ENCODE assay signal across 2 cellular contexts in genomic region chr18:56282234-56283104, GRCh38.
TF ChIP-seq lines count a peak whose summit lies in the region.

No MANE protein-coding gene starts in this region.

TF ChIP-seq in HepG2, 621 proteins besides CTCF, POLR2A, EP300 and RAD21:
- TF ChIP-seq MAFF (IDR thresholded peaks at IDR 0.05; ENCODE audit: low read depth, low read length): peak; percentile 41; the same call in 1 of the 2 replicates
- no peak for TF ChIP-seq ZNF567 (CRISPR knock-in tag; IDR thresholded peaks at IDR 0.05; ENCODE audit: borderline replicate concordance)
- peak; percentile 20 to 64; a peak in 3 of 4 replicates for TF ChIP-seq MAFK (conservative IDR thresholded peaks at IDR 0.05 in 1 of 2, IDR thresholded peaks at IDR 0.05 in 1 of 2; ENCODE audit: low read length in 2 of 2)
- TF ChIP-seq PITX1 (CRISPR knock-in tag; IDR thresholded peaks at IDR 0.05): no peak
- no peak for TF ChIP-seq IRX3 (CRISPR knock-in tag; IDR thresholded peaks at IDR 0.05; ENCODE audit: borderline replicate concordance, low read depth)
- no peak for TF ChIP-seq ATM (IDR thresholded peaks at IDR 0.05; ENCODE audit: borderline replicate concordance)
- no peak for TF ChIP-seq REXO4 (CRISPR knock-in tag; IDR thresholded peaks at IDR 0.05; ENCODE audit: borderline replicate concordance)
- TF ChIP-seq, protein P1, sequence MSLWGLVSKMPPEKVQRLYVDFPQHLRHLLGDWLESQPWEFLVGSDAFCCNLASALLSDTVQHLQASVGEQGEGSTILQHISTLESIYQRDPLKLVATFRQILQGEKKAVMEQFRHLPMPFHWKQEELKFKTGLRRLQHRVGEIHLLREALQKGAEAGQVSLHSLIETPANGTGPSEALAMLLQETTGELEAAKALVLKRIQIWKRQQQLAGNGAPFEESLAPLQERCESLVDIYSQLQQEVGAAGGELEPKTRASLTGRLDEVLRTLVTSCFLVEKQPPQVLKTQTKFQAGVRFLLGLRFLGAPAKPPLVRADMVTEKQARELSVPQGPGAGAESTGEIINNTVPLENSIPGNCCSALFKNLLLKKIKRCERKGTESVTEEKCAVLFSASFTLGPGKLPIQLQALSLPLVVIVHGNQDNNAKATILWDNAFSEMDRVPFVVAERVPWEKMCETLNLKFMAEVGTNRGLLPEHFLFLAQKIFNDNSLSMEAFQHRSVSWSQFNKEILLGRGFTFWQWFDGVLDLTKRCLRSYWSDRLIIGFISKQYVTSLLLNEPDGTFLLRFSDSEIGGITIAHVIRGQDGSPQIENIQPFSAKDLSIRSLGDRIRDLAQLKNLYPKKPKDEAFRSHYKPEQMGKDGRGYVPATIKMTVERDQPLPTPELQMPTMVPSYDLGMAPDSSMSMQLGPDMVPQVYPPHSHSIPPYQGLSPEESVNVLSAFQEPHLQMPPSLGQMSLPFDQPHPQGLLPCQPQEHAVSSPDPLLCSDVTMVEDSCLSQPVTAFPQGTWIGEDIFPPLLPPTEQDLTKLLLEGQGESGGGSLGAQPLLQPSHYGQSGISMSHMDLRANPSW (CRISPR knock-in tag; IDR thresholded peaks at IDR 0.05; ENCODE audit: borderline replicate concordance): no peak
- TF ChIP-seq, protein P2, sequence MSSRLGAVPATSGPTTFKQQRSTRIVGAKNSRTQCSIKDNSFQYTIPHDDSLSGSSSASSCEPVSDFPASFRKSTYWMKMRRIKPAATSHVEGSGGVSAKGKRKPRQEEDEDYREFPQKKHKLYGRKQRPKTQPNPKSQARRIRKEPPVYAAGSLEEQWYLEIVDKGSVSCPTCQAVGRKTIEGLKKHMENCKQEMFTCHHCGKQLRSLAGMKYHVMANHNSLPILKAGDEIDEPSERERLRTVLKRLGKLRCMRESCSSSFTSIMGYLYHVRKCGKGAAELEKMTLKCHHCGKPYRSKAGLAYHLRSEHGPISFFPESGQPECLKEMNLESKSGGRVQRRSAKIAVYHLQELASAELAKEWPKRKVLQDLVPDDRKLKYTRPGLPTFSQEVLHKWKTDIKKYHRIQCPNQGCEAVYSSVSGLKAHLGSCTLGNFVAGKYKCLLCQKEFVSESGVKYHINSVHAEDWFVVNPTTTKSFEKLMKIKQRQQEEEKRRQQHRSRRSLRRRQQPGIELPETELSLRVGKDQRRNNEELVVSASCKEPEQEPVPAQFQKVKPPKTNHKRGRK (CRISPR knock-in tag; IDR thresholded peaks at IDR 0.05): no peak
- no peak for TF ChIP-seq HOXD1 (CRISPR knock-in tag; IDR thresholded peaks at IDR 0.05)
- TF ChIP-seq HNRNPL (IDR thresholded peaks at IDR 0.05; ENCODE audit: low read depth, low read length): no peak
- TF ChIP-seq DPF2 (CRISPR knock-in tag; IDR thresholded peaks at IDR 0.05; ENCODE audit: borderline replicate concordance, low read depth): no peak
- no peak for TF ChIP-seq NAIF1 (CRISPR knock-in tag; IDR thresholded peaks at IDR 0.05; ENCODE audit: borderline replicate concordance)

TF ChIP-seq in IMR-90, 13 proteins besides CTCF, POLR2A, EP300 and RAD21:
- TF ChIP-seq MAFK (IDR thresholded peaks at IDR 0.05; ENCODE audit: low read depth, low read length): peak; percentile 59
- no peak for TF ChIP-seq BHLHE40 (IDR thresholded peaks at IDR 0.05; ENCODE audit: low read depth, low read length)
- no peak for TF ChIP-seq RCOR1 (IDR thresholded peaks at IDR 0.05; ENCODE audit: insufficient replicate concordance, low read length)
- no peak for TF ChIP-seq NFE2L2 (IDR thresholded peaks at IDR 0.05; ENCODE audit: low read depth, low read length)
